ENCODE assay signal across 1 cellular context in genomic region chr19:45692187-45693111, GRCh38.
A peak's percentile ranks its signal among the peaks of the same experiment; 100 is the strongest.
TF ChIP-seq lines count a peak whose summit lies in the region.

QPCTL (plus strand) TSS chr19:45692666; CDS start chr19:45692704, 38 bp downstream.

TF ChIP-seq in GM23338, 12 proteins besides CTCF, POLR2A, EP300 and RAD21:
- TF ChIP-seq EZH2phosphoT487 (IDR thresholded peaks at IDR 0.05; ENCODE audit: unreplicated experiment) (no peak), NANOG (IDR thresholded peaks at IDR 0.05; ENCODE audit: borderline replicate concordance) (no peak), ZNF114 (CRISPR knock-in tag; IDR thresholded peaks at IDR 0.05) (no peak), ZNF331 (CRISPR knock-in tag; IDR thresholded peaks at IDR 0.05; ENCODE audit: low read depth) (no peak), CREB1 (CRISPR knock-in tag; IDR thresholded peaks at IDR 0.05; ENCODE audit: low read depth) (peak; percentile 71), JUNB (IDR thresholded peaks at IDR 0.05; ENCODE audit: unreplicated experiment) (no peak), ZNF462 (CRISPR knock-in tag; IDR thresholded peaks at IDR 0.05) (no peak), EZH2 (IDR thresholded peaks at IDR 0.05; ENCODE audit: low read depth, unreplicated experiment) (no peak), POLR2AphosphoS5 (IDR thresholded peaks at IDR 0.05; ENCODE audit: low read depth) (peak; percentile 94), STAT1 (IDR thresholded peaks at IDR 0.05; ENCODE audit: unreplicated experiment) (no peak), ETS1 (IDR thresholded peaks at IDR 0.05) (peak; percentile 25; the same call in 1 of the 2 replicates)
- TF ChIP-seq, protein P1, sequence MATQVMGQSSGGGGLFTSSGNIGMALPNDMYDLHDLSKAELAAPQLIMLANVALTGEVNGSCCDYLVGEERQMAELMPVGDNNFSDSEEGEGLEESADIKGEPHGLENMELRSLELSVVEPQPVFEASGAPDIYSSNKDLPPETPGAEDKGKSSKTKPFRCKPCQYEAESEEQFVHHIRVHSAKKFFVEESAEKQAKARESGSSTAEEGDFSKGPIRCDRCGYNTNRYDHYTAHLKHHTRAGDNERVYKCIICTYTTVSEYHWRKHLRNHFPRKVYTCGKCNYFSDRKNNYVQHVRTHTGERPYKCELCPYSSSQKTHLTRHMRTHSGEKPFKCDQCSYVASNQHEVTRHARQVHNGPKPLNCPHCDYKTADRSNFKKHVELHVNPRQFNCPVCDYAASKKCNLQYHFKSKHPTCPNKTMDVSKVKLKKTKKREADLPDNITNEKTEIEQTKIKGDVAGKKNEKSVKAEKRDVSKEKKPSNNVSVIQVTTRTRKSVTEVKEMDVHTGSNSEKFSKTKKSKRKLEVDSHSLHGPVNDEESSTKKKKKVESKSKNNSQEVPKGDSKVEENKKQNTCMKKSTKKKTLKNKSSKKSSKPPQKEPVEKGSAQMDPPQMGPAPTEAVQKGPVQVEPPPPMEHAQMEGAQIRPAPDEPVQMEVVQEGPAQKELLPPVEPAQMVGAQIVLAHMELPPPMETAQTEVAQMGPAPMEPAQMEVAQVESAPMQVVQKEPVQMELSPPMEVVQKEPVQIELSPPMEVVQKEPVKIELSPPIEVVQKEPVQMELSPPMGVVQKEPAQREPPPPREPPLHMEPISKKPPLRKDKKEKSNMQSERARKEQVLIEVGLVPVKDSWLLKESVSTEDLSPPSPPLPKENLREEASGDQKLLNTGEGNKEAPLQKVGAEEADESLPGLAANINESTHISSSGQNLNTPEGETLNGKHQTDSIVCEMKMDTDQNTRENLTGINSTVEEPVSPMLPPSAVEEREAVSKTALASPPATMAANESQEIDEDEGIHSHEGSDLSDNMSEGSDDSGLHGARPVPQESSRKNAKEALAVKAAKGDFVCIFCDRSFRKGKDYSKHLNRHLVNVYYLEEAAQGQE (IDR thresholded peaks at IDR 0.05; ENCODE audit: unreplicated experiment): no peak
